In the genomic region with DNA sequence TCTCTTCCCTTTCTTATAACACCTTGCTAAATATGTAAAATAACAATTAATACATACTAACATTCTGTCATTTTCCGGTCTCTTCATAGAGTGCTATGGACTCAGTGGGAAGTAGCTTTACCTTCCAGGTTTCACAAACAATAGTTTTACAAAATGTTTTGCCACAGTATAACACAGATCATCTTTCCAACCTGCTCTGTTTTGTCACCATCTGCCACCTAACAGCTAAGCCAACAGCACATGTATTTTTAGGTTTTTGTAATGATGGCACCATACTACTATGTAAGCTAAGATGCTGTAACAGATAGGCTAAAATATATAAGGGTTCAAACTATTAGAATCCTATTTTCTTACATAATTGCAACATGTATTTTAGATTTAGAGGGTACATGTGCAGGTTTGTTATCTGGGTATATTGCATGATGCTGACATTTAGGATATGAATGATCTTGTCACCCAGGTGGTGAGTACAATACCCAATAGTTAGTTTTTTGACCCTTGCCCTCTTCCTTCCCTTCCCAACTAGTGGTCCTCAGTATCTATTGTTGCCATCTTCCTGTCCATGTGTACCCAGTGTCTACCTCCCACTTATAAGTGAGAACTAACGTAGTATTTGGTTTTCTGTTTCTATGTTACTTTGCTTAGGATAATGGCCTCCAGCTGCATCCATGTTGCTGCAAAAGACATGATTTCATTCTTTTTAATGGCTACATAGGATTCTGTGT, we compare ENCODE assay signal across 19 cellular contexts. TPM values are rescaled to one million over a fixed set of nuclear protein-coding genes. Genes with fewer than 3 reads are reported as not detected.
"Had no signal": no experiment of that assay in that cellular context is flagged by ENCODE, and none has a peak within 500 bp of the region (broad histone marks: within the 10 kb centered on the region; RNA-seq: fewer than 3 reads in every experiment).

No MANE protein-coding gene starts in this region.

- FAIRE-seq: endometrium, kidney had no signal

- H3K4me1 ChIP-seq: testis had no signal

- H3K27me3 ChIP-seq: esophagus squamous epithelium, gastroesophageal sphincter, testis, tibial nerve, upper lobe of right lung had no signal

- H3K36me3 ChIP-seq: esophagus squamous epithelium, upper lobe of right lung had no signal

- H3K4me3 ChIP-seq: coronary artery, esophagus squamous epithelium, gastroesophageal sphincter, testis, tibial nerve, upper lobe of right lung had no signal

- DNase-seq: effector memory CD4-positive, alpha-beta T cell; esophagus squamous epithelium; foreskin fibroblast; immature natural killer cell; kidney; left cardiac atrium; natural killer cell; posterior cingulate gyrus; stimulated activated CD4-positive, alpha-beta T cell treated with anti-CD3 and anti-CD28 coated beads, Interleukin-2, amount 100 ng/mL, for 24 hours; stimulated activated CD4-positive, alpha-beta T cell treated with anti-CD3 and anti-CD28 coated beads, Interleukin-4, amount 100 ng/mL, for 4 hours; stimulated activated naive B cell treated with anti-CD40 and anti-IgM and Interleukin-4, amounts not matched to agents 10 μg/mL and 1 μg/mL and 100 μg/mL, for 72 hours; stimulated activated naive CD8-positive, alpha-beta T cell treated with anti-CD3 and anti-CD28 coated beads, Interleukin-15, amount 100 ng/mL, for 72 hours; testis; upper lobe of right lung had no signal

- H3K27ac ChIP-seq: coronary artery, esophagus squamous epithelium, gastroesophageal sphincter, upper lobe of right lung had no signal

RNA-seq across cellular contexts. Expression of a gene that starts 8.7 kb away (rescaled TPM):
- total RNA-seq: myocyte, natural killer cell had no signal
- polyA plus RNA-seq: immature natural killer cell had no signal
